In genomic region chr12:123364532-123365140, GRCh38 we compare ENCODE assay signal across 1 cellular context.
TF ChIP-seq lines count a peak whose summit lies in the region.

SBNO1 (minus strand) TSS chr12:123364847; CDS start chr12:123350441, 14,406 bp downstream.

TF ChIP-seq in H1, 55 proteins besides CTCF, POLR2A, EP300 and RAD21:
- TF ChIP-seq CBX8 (IDR thresholded peaks at IDR 0.05; ENCODE audit: borderline replicate concordance, low read depth, low read length) (no peak), TAF1 (IDR thresholded peaks at IDR 0.05; ENCODE audit: low read depth, low read length) (peak; percentile 96), SP2 (IDR thresholded peaks at IDR 0.05; ENCODE audit: low read length) (no peak), RBBP5 (IDR thresholded peaks at IDR 0.05; ENCODE audit: borderline replicate concordance, low read depth, low read length) (peak; percentile 86; the same call in 1 of the 2 replicates), NANOG (IDR thresholded peaks at IDR 0.05; ENCODE audit: insufficient read depth, low read depth, low read length, poor library complexity, severe bottlenecking) (no peak), PHF8 (conservative IDR thresholded peaks at IDR 0.05; ENCODE audit: low read depth, low read length) (peak; percentile 92), MAX (IDR thresholded peaks at IDR 0.05) (no peak), YY1 (IDR thresholded peaks at IDR 0.05; ENCODE audit: low read depth, low read length) (peak; percentile 91), SUZ12 (IDR thresholded peaks at IDR 0.05; ENCODE audit: low read length) (no peak), BCL11A (IDR thresholded peaks at IDR 0.05; ENCODE audit: low read depth in 2 of 2, low read length in 2 of 2) (no peak), TBP (IDR thresholded peaks at IDR 0.05; ENCODE audit: low read depth, low read length) (peak; percentile 69; the same call in 1 of the 2 replicates), POLR2AphosphoS5 (IDR thresholded peaks at IDR 0.05; ENCODE audit: low read depth, low read length) (peak; percentile 72), TAF7 (optimal IDR thresholded peaks at IDR 0.05; ENCODE audit: borderline replicate concordance, low read depth, low read length) (peak; percentile 68), KDM1A (IDR thresholded peaks at IDR 0.05; ENCODE audit: borderline replicate concordance, low read length) (no peak), KDM4A (IDR thresholded peaks at IDR 0.05; ENCODE audit: low read depth, low read length, severe bottlenecking) (no peak)
TF ChIP-seq in H1: peak in this region for 7.
